ENCODE assay signal across 14 cellular contexts in genomic region chr11:110519816-110520215, GRCh38.
DNase-seq lines count a peak whose midpoint lies in the region; ATAC-seq and TF ChIP-seq lines count a peak whose summit lies in the region.
"Had no signal": no experiment of that assay in that cellular context is flagged by ENCODE, and none has a peak within 500 bp of the region (broad histone marks: within the 10 kb centered on the region; RNA-seq: fewer than 3 reads in every experiment).

No MANE protein-coding gene starts in this region.

- H3K4me1 ChIP-seq in adipocyte (ENCODE audit: control insufficient read depth, insufficient read depth, low read length) = peaks cover 34% of the 10 kb centered on the region

- H3K9ac ChIP-seq in adipocyte (ENCODE audit: low read length) = peak overlapping the region; percentile 4

- H3K9me3 ChIP-seq in adipocyte (ENCODE audit: control insufficient read depth, low read length) = no peaks in the 10 kb centered on the region

- no peaks in the 10 kb centered on the region for H3K9me3 Mint-ChIP-seq in nephron

- H3K4me3 ChIP-seq in adipocyte (ENCODE audit: low read length) = no peak overlapping the region
- H3K4me3 ChIP-seq: K562 had no signal

- H3K27ac Mint-ChIP-seq in nephron = peak overlapping the region; percentile 32 to 57 (median 52)
- H3K27ac Mint-ChIP-seq: B cell; CD4-positive, alpha-beta memory T cell; H9 had no signal

- ATAC-seq in GM19395 (IDR thresholded peaks at IDR 0.05; ENCODE audit: unreplicated experiment) (no peak), GM21786 (IDR thresholded peaks at IDR 0.05; ENCODE audit: unreplicated experiment) (no peak)
- ATAC-seq: K562 had no signal

- H3K27me3 ChIP-seq in adipocyte (replicated peaks; ENCODE audit: control insufficient read depth, insufficient read depth, low read length) = peaks cover 4% of the 10 kb centered on the region

- no peaks in the 10 kb centered on the region for H3K36me3 ChIP-seq in adipocyte (ENCODE audit: control insufficient read depth, insufficient read depth, low read length, severe bottlenecking)

- DNase-seq in DMS 273 (lab: John Stamatoyannopoulos, UW; ENCODE audit: unreplicated experiment) (peak; percentile 41), DMS 273 treated with DMSO at 0.1 percent for 48 hours (lab: John Stamatoyannopoulos, UW) (no peak), adipocyte (ENCODE audit: low read depth) (no peak), Ammon's horn (ENCODE audit: low spot score) (no peak)
- DNase-seq: CD4-positive, alpha-beta memory T cell; DND-41; GDM1; GOT3; H9 had no signal

- H3K36me3 Mint-ChIP-seq in nephron (ENCODE audit: low read depth) = no peaks in the 10 kb centered on the region
- H3K36me3 Mint-ChIP-seq: CD4-positive, alpha-beta memory T cell had no signal

- H3K27me3 Mint-ChIP-seq in nephron (ENCODE audit: low read depth) = no peaks in the 10 kb centered on the region
- H3K27me3 Mint-ChIP-seq: B cell; CD4-positive, alpha-beta memory T cell had no signal

- no peak overlapping the region for H3K4me3 Mint-ChIP-seq in nephron
- H3K4me3 Mint-ChIP-seq: B cell; CD4-positive, alpha-beta memory T cell; H9 had no signal

- peaks cover 25% of the 10 kb centered on the region for H3K4me1 Mint-ChIP-seq in nephron

- TF ChIP-seq CTCF in nephron (IDR thresholded peaks at IDR 0.05; ENCODE audit: unreplicated experiment in 3 of 3) = no peak
